In genomic region chr2:60303685-60304084, GRCh38 we compare ENCODE assay signal across 20 cellular contexts.
DNase-seq lines count a peak whose midpoint lies in the region; ATAC-seq, FAIRE-seq and TF ChIP-seq lines count a peak whose summit lies in the region.
"Had no signal": no experiment of that assay in that cellular context is flagged by ENCODE, and none has a peak within 500 bp of the region (broad histone marks: within the 10 kb centered on the region; RNA-seq: fewer than 3 reads in every experiment).

No MANE protein-coding gene starts in this region.

- TF ChIP-seq EP300 in HepG2 (IDR thresholded peaks at IDR 0.05; ENCODE audit: low read depth in 2 of 2, low read length in 2 of 2) (no peak), HepG2 (CRISPR knock-in tag; IDR thresholded peaks at IDR 0.05; ENCODE audit: borderline replicate concordance) (no peak)

- intact Hi-C loops in HepG2 (cut with micrococcal nuclease; ENCODE audit: unreplicated experiment): no loop called here

- TF ChIP-seq RAD21 in HepG2 (CRISPR knock-in tag; IDR thresholded peaks at IDR 0.05): no peak

- H4K20me1 ChIP-seq in BLaER1 treated with 17β-estradiol and CSF1 and Interleukin-3, amounts not matched to agents 10 nM and 100 nM: no peaks in the 10 kb centered on the region
- no peaks in the 10 kb centered on the region for H4K20me1 ChIP-seq in HepG2 (ENCODE audit: insufficient read depth, low read length)

- DNase-seq in GM19239 (ENCODE audit: insufficient read length, low spot score) (no peak), SKM-1 (lab: John Stamatoyannopoulos, UW; ENCODE audit: unreplicated experiment) (peak; percentile 60), HepG2 (ENCODE audit: low spot score) (no peak), NCI-H526 (lab: John Stamatoyannopoulos, UW) (no peak), NCI-H69 (lab: John Stamatoyannopoulos, UW) (no peak)
- DNase-seq: C1 segment of cervical spinal cord; DND-41; NCI-H1436 treated with DMSO at 0.1 percent for 48 hours; NCI-H2029; NCI-H345; NCI-H526 treated with DMSO at 0.1 percent for 48 hours; NK-92 treated with Interleukin-12 subunit alpha and Interleukin-12 subunit beta, amount 100 ng/mL, for 24 hours; PC-3; SIG-M5 had no signal

- H3K4me1 ChIP-seq in BLaER1 treated with 17β-estradiol and CSF1 and Interleukin-3, amounts not matched to agents 10 nM and 100 nM: peaks cover 0 to 14% (median 11%) of the 10 kb centered on the region in 10 experiments; a peak in 13 of 20 replicates
- no peaks in the 10 kb centered on the region for H3K4me1 ChIP-seq in HepG2 (ENCODE audit: insufficient read depth, low read length)
- H3K4me1 ChIP-seq: HAP-1 had no signal

- H3K9ac ChIP-seq in BLaER1 treated with 17β-estradiol and CSF1 and Interleukin-3, amounts not matched to agents 10 nM and 100 nM: no peak overlapping the region
- no peak overlapping the region for H3K9ac ChIP-seq in HepG2 (ENCODE audit: insufficient read depth, low read depth, low read length)

- POLR2A ChIA-PET in HepG2 (lab: Yijun Ruan, JAX): no interaction called here

- CTCF ChIA-PET in HepG2 (lab: Yijun Ruan, JAX; ENCODE audit: low intra/inter-chr PET ratio, low total read pairs): no interaction called here

- no peaks in the 10 kb centered on the region for H3K36me3 ChIP-seq in BLaER1 treated with 17β-estradiol and CSF1 and Interleukin-3, amounts not matched to agents 10 nM and 100 nM
- no peaks in the 10 kb centered on the region for H3K36me3 ChIP-seq in HepG2 (replicated peaks in 1 of 2; ENCODE audit: control insufficient read depth in 1 of 2, insufficient read depth in 2 of 2, low read length in 2 of 2)
- H3K36me3 ChIP-seq: HAP-1 had no signal

- no peaks in the 10 kb centered on the region for H3K9me3 ChIP-seq in BLaER1 treated with 17β-estradiol and CSF1 and Interleukin-3, amounts not matched to agents 10 nM and 100 nM (replicated peaks in 1 of 11)
- no peaks in the 10 kb centered on the region for H3K9me3 ChIP-seq in HepG2 (ENCODE audit: low read length)
- H3K9me3 ChIP-seq: HAP-1 had no signal

- H3K4me3 ChIP-seq in BLaER1 treated with 17β-estradiol and CSF1 and Interleukin-3, amounts not matched to agents 10 nM and 100 nM: no peak overlapping the region
- no peak overlapping the region for H3K4me3 ChIP-seq in HepG2 (replicated peaks in 1 of 3; ENCODE audit: insufficient read depth in 1 of 3, low read depth in 2 of 3, low read length in 3 of 3)
- H3K4me3 ChIP-seq: HAP-1 had no signal

- no TSS peak for BruUV-seq in HepG2 (replicated peaks; lab: Mats Ljungman, UMichigan)

- H3K4me2 ChIP-seq in BLaER1 treated with 17β-estradiol and CSF1 and Interleukin-3, amounts not matched to agents 10 nM and 100 nM: peak overlapping the region in 6 of 11 experiments; percentile 5 to 49 (median 36); a peak in 9 of 22 replicates
- H3K4me2 ChIP-seq in HepG2 (ENCODE audit: low read depth, low read length): no peak overlapping the region

- no peak overlapping the region for H3K27ac ChIP-seq in BLaER1 treated with 17β-estradiol and CSF1 and Interleukin-3, amounts not matched to agents 10 nM and 100 nM
- no peak overlapping the region for H3K27ac ChIP-seq in HepG2 (ENCODE audit: extremely low read length, insufficient read depth, low read length)
- H3K27ac ChIP-seq: RWPE1 had no signal

- TF ChIP-seq CTCF in HepG2 (CRISPR knock-in tag; IDR thresholded peaks at IDR 0.05): no peak

- TF ChIP-seq POLR2A in HepG2 (IDR thresholded peaks at IDR 0.05; ENCODE audit: insufficient read depth in 1 of 2, low read depth in 2 of 2, low read length in 2 of 2): no peak

- WGBS in HepG2 (ENCODE audit: low lambda C conversion rate): 3% methylated on average over 2 of the region's 2 CpGs

- no peak overlapping the region for H2AFZ ChIP-seq in HepG2 (ENCODE audit: low read length)

- no peaks in the 10 kb centered on the region for H3K79me2 ChIP-seq in HepG2 (ENCODE audit: insufficient read depth, low read length)

- ATAC-seq in HepG2: no peak
- no peak for ATAC-seq in GM18873 (IDR thresholded peaks at IDR 0.05; ENCODE audit: low FRiP score, unreplicated experiment)
- no peak for ATAC-seq in HG02798 (IDR thresholded peaks at IDR 0.05; ENCODE audit: poor library complexity, unreplicated experiment)
- ATAC-seq: PC-3, SK-N-SH treated with all-trans-retinoic acid at 6 μM for 48 hours had no signal

- peak; percentile 54 for FAIRE-seq in GM19239 (lab: Jason Lieb, UNC)
- FAIRE-seq in HepG2 (lab: Jason Lieb, UNC): no peak

- in situ Hi-C loops in HepG2 (cut with HindIII; ENCODE audit: extremely low pct_ligation_motif_present, low pct_unique_long_range_greater_than_20kb): no loop called here

- no peaks in the 10 kb centered on the region for H3K27me3 ChIP-seq in BLaER1 treated with 17β-estradiol and CSF1 and Interleukin-3, amounts not matched to agents 10 nM and 100 nM
- no peaks in the 10 kb centered on the region for H3K27me3 ChIP-seq in HepG2 (ENCODE audit: control insufficient read depth in 1 of 2, insufficient read depth in 2 of 2, low read length in 2 of 2)

TF ChIP-seq in HepG2, 621 proteins besides CTCF, POLR2A, EP300 and RAD21:
- peak; percentile 83 for TF ChIP-seq ZNF629 (CRISPR knock-in tag; conservative IDR thresholded peaks at IDR 0.05)
- TF ChIP-seq ESRRA (CRISPR knock-in tag; IDR thresholded peaks at IDR 0.05; ENCODE audit: low read depth): no peak
